Comparison of ENCODE assay signal across 12 cellular contexts in genomic region chr6:148064406-148065134, GRCh38.
DNase-seq lines count a peak whose midpoint lies in the region; ATAC-seq, FAIRE-seq and TF ChIP-seq lines count a peak whose summit lies in the region.
"Had no signal": no experiment of that assay in that cellular context is flagged by ENCODE, and none has a peak within 500 bp of the region (broad histone marks: within the 10 kb centered on the region; RNA-seq: fewer than 3 reads in every experiment).

No MANE protein-coding gene starts in this region.

- H3K36me3 ChIP-seq in testis (ENCODE audit: low read depth, missing control alignments): no peaks in the 10 kb centered on the region

- ATAC-seq in GM21381 (IDR thresholded peaks at IDR 0.05; ENCODE audit: unreplicated experiment) (no peak), GM19351 (IDR thresholded peaks at IDR 0.05; ENCODE audit: unreplicated experiment) (no peak), HG03159 (IDR thresholded peaks at IDR 0.05; ENCODE audit: unreplicated experiment) (no peak)

- peak; percentile 0 for DNase-seq in H54 (ENCODE audit: insufficient read length, low spot score)
- DNase-seq in SK-N-DZ (ENCODE audit: low spot score): peak; percentile 61
- DNase-seq in glomerular endothelial cell (ENCODE audit: extremely low read depth, low read depth, low spot score): peak; percentile 66
- peak; percentile 17 for DNase-seq in testis
- DNase-seq: activated CD4-positive, alpha-beta T cell treated with anti-CD3 and anti-CD28 coated beads for 4 hours; activated T-cell treated with anti-CD3 and anti-CD28 coated beads, Interleukin-2, amount 50 U/mL, for 48 hours; aorta; foreskin fibroblast; left cardiac atrium had no signal

- no peak overlapping the region for H3K27ac ChIP-seq in testis

- intact Hi-C loops in testis (cut with DNase I; ENCODE audit: low total_unique reads): no loop called here

- FAIRE-seq in H54 (lab: Jason Lieb, UNC): no peak

- 27 to 40% methylated on average over 7 to 12 of the region's 12 CpGs for WGBS in testis, 2 donors

- H3K27me3 ChIP-seq in testis: no peaks in the 10 kb centered on the region

- TF ChIP-seq POLR2A in H54 (IDR thresholded peaks at IDR 0.05; ENCODE audit: low read depth, low read length) (no peak), testis (IDR thresholded peaks at IDR 0.05) (no peak)

- peak overlapping the region in 1 of 2 donors; percentile 10 for H3K4me3 ChIP-seq in testis

- TF ChIP-seq CTCF in testis (IDR thresholded peaks at IDR 0.05): no peak

- no peaks in the 10 kb centered on the region for H3K4me1 ChIP-seq in testis

- no peaks in the 10 kb centered on the region for H3K9me3 ChIP-seq in testis

Comparison
In these comparisons a context has a peak if more than half of its experiments do, and no peak if none do; other contexts are left out.
1. DNase-seq: peak in every context shown above with its lines; median percentile 66 in glomerular endothelial cell; 61 in SK-N-DZ; 17 in testis; 0 in H54.